In genomic region chr7:91557789-91558396, GRCh38 we compare ENCODE assay signal across 8 cellular contexts.
DNase-seq lines count a peak whose midpoint lies in the region; ATAC-seq and TF ChIP-seq lines count a peak whose summit lies in the region.

No MANE protein-coding gene starts in this region.

- no peak overlapping the region for H3K23ac ChIP-seq in mesendoderm (ENCODE audit: low read length)

- no peak for TF ChIP-seq CTCF in OCI-LY3 (IDR thresholded peaks at IDR 0.05; ENCODE audit: low read depth, low read length)

- peak overlapping the region; percentile 68; the same call in 1 of the 2 replicates for H2AFZ ChIP-seq in OCI-LY3 (ENCODE audit: low read depth, low read length)

- H2BK15ac ChIP-seq in mesendoderm (replicated peaks; ENCODE audit: low read depth): peak overlapping the region; percentile 5

- no peaks in the 10 kb centered on the region for H3K36me3 ChIP-seq in OCI-LY3 (replicated peaks; ENCODE audit: low read depth, low read length)
- H3K36me3 ChIP-seq in mesendoderm (ENCODE audit: control insufficient read depth, insufficient read depth, low read length): no peaks in the 10 kb centered on the region
- no peaks in the 10 kb centered on the region for H3K36me3 ChIP-seq in H7 (replicated peaks; ENCODE audit: control insufficient read depth, insufficient read depth, low read length)

- no peaks in the 10 kb centered on the region for H3K9me3 ChIP-seq in OCI-LY3 (ENCODE audit: insufficient read depth, low read length)

- H3K18ac ChIP-seq in mesendoderm (ENCODE audit: low read length): no peak overlapping the region

- H4K5ac ChIP-seq in mesendoderm (ENCODE audit: low read length): no peak overlapping the region

- H2BK5ac ChIP-seq in mesendoderm (ENCODE audit: low read length): no peak overlapping the region

- H3K79me1 ChIP-seq in mesendoderm (ENCODE audit: low read length): no peaks in the 10 kb centered on the region

- no peaks in the 10 kb centered on the region for H3K79me2 ChIP-seq in OCI-LY3 (ENCODE audit: low read length)
- no peaks in the 10 kb centered on the region for H3K79me2 ChIP-seq in mesendoderm (ENCODE audit: control insufficient read depth, insufficient read depth, low read length)

- H3K27me3 ChIP-seq in OCI-LY3 (ENCODE audit: low read depth, low read length) (no peaks in the 10 kb centered on the region), mesendoderm (ENCODE audit: insufficient read depth, low read length, poor library complexity) (no peaks in the 10 kb centered on the region), H7 (ENCODE audit: control insufficient read depth, insufficient read depth, low read length) (no peaks in the 10 kb centered on the region)

- peak; percentile 87 for ATAC-seq in GM18508 (IDR thresholded peaks at IDR 0.05; ENCODE audit: insufficient read depth, unreplicated experiment)
- peak; percentile 84 for ATAC-seq in HG02588 (IDR thresholded peaks at IDR 0.05; ENCODE audit: unreplicated experiment)
- ATAC-seq in activated CD4-positive, CD25-positive, alpha-beta regulatory T cell treated with anti-CD3 and anti-CD28 coated beads, Interleukin-2, amount 50 U/mL, for 24 hours: no peak

- DNase-seq in mesendoderm (no peak), H7 (no peak), GDM1 (lab: John Stamatoyannopoulos, UW) (no peak), NCI-H748 treated with DMSO at 0.1 percent for 48 hours (lab: John Stamatoyannopoulos, UW) (no peak)

- no CpG with 5 or more reads among the region's 8 CpGs for WGBS in mesendoderm (ENCODE audit: extremely low coverage, insufficient coverage, low lambda C conversion rate)

- H4K20me1 ChIP-seq in OCI-LY3 (ENCODE audit: insufficient read depth, low read length): no peaks in the 10 kb centered on the region

- H3K4me1 ChIP-seq in OCI-LY3 (ENCODE audit: low read length): peaks cover 21% of the 10 kb centered on the region
- H3K4me1 ChIP-seq in mesendoderm (ENCODE audit: control insufficient read depth, low read depth, low read length): peaks cover 6% of the 10 kb centered on the region

- peak overlapping the region; percentile 64 for H3K4me3 ChIP-seq in OCI-LY3 (ENCODE audit: low read length)
- H3K4me3 ChIP-seq in mesendoderm (ENCODE audit: low read length): no peak overlapping the region
- H3K4me3 ChIP-seq in H7 (ENCODE audit: insufficient read depth, low read depth, low read length): no peak overlapping the region

- H3K4me2 ChIP-seq in OCI-LY3 (ENCODE audit: low read length): peak overlapping the region; percentile 89
- H3K4me2 ChIP-seq in mesendoderm (ENCODE audit: low read length): no peak overlapping the region

- H3K9ac ChIP-seq in OCI-LY3 (ENCODE audit: low read length) (no peak overlapping the region), mesendoderm (ENCODE audit: low read length) (no peak overlapping the region)

- no peak overlapping the region for H3K56ac ChIP-seq in mesendoderm (ENCODE audit: low read length)

- no peak overlapping the region for H2AK5ac ChIP-seq in mesendoderm (ENCODE audit: low read length)

- no peak overlapping the region for H2BK120ac ChIP-seq in mesendoderm (ENCODE audit: low read depth, low read length)

- H4K8ac ChIP-seq in mesendoderm (ENCODE audit: low read depth, low read length): no peak overlapping the region

- H3K27ac ChIP-seq in OCI-LY3 (ENCODE audit: low read length): no peak overlapping the region; the same call in 1 of the 2 replicates
- no peak overlapping the region for H3K27ac ChIP-seq in mesendoderm (ENCODE audit: low read depth, low read length)

- H3K4ac ChIP-seq in mesendoderm (ENCODE audit: low read depth, low read length): no peak overlapping the region

Comparison
In these comparisons a context has a peak if more than half of its experiments do, and no peak if none do; other contexts are left out.
1. ATAC-seq: peak in GM18508 (single experiment) and HG02588 (single experiment); none in activated CD4-positive, CD25-positive, alpha-beta regulatory T cell treated with anti-CD3 and anti-CD28 coated beads, Interleukin-2, amount 50 U/mL, for 24 hours (0 of 2).